8 cellular contexts compared by ENCODE assay signal in genomic region chr17:1186923-1187771, GRCh38. TPM values are rescaled to one million over a fixed set of nuclear protein-coding genes. Genes with fewer than 3 reads are reported as not detected.
DNase-seq lines count a peak whose midpoint lies in the region; ATAC-seq and TF ChIP-seq lines count a peak whose summit lies in the region.

No MANE protein-coding gene starts in this region.

- peak overlapping the region; percentile 53 for H3K9ac ChIP-seq in neuronal stem cell (ENCODE audit: low read depth, low read length, poor library complexity)

- no CpG with 5 or more reads among the region's 34 CpGs for WGBS in neuronal stem cell (ENCODE audit: extremely low coverage in 2 of 2, insufficient read length in 2 of 2, insufficient replicate concordance in 1 of 2), 2 donors

- H2AK5ac ChIP-seq in neuronal stem cell (ENCODE audit: low read depth, low read length) = peak overlapping the region; percentile 23

- peak; percentile 68 for ATAC-seq in foreskin keratinocyte
- ATAC-seq in GM21786 (IDR thresholded peaks at IDR 0.05; ENCODE audit: unreplicated experiment) = no peak

- peak overlapping the region in 1 of 2 donors; percentile 34 for H3K4me3 ChIP-seq in neuronal stem cell (ENCODE audit: low read length in 2 of 2)

- H2BK5ac ChIP-seq in neuronal stem cell (ENCODE audit: low read length) = no peak overlapping the region

- peak overlapping the region; percentile 59 for H3K4me2 ChIP-seq in neuronal stem cell (ENCODE audit: insufficient read depth, low read length, poor library complexity, severe bottlenecking)

- H3K18ac ChIP-seq in neuronal stem cell (ENCODE audit: low read length) = peak overlapping the region; percentile 88

- H4K91ac ChIP-seq in neuronal stem cell (ENCODE audit: low read depth, low read length, poor library complexity) = no peak overlapping the region

- no peak overlapping the region for H2BK120ac ChIP-seq in neuronal stem cell (ENCODE audit: low read depth, low read length)

- H3K14ac ChIP-seq in neuronal stem cell (ENCODE audit: low read length) = no peak overlapping the region

- H2BK12ac ChIP-seq in neuronal stem cell (ENCODE audit: low read length) = no peak overlapping the region

- no peaks in the 10 kb centered on the region for H3K36me3 ChIP-seq in neuronal stem cell (replicated peaks in 1 of 2; ENCODE audit: control insufficient read depth in 2 of 2, insufficient read depth in 2 of 2, low read length in 2 of 2)

- no peak overlapping the region for H2BK15ac ChIP-seq in neuronal stem cell (ENCODE audit: low read length)

- peaks cover 1% of the 10 kb centered on the region for H3K79me1 ChIP-seq in neuronal stem cell (ENCODE audit: low read depth, low read length)

- DNase-seq in COLO829 (ENCODE audit: low spot score) = peak; percentile 87
- DNase-seq in HT1080 (ENCODE audit: low read depth) = peak; percentile 80
- peak; percentile 25 for DNase-seq in SIG-M5 (lab: John Stamatoyannopoulos, UW)
- peak; percentile 72 for DNase-seq in activated gamma-delta T cell treated with Interleukin-2 at 50 U/mL for 16 hours
- peak; percentile 42 to 64 for DNase-seq in foreskin keratinocyte
- DNase-seq in neuronal stem cell (ENCODE audit: low spot score) = peak; percentile 84
- DNase-seq in stromal cell of bone marrow (ENCODE audit: low read depth) = peak; percentile 77

- H4K8ac ChIP-seq in neuronal stem cell (ENCODE audit: low read depth, low read length) = peak overlapping the region; percentile 56

- H3K27ac ChIP-seq in foreskin keratinocyte (no peak overlapping the region), neuronal stem cell (replicated peaks; ENCODE audit: low read length) (peak overlapping the region; percentile 24)

- TF ChIP-seq CTCF in foreskin keratinocyte (conservative IDR thresholded peaks at IDR 0.05) = peak; percentile 97

- peak overlapping the region; percentile 40 for H3K23ac ChIP-seq in neuronal stem cell (ENCODE audit: low read depth, low read length, poor library complexity)

- peak overlapping the region; percentile 92 for H2AFZ ChIP-seq in neuronal stem cell (ENCODE audit: low read length)

- no peak overlapping the region for H3K4ac ChIP-seq in neuronal stem cell (ENCODE audit: low read length)

- H3K9me3 ChIP-seq in neuronal stem cell (replicated peaks in 1 of 2; ENCODE audit: control insufficient read depth in 2 of 2, insufficient read depth in 1 of 2, low read depth in 1 of 2, low read length in 2 of 2) = no peaks in the 10 kb centered on the region

- H3K27me3 ChIP-seq in foreskin keratinocyte (peaks cover 36% of the 10 kb centered on the region), neuronal stem cell (ENCODE audit: control insufficient read depth in 3 of 3, insufficient read depth in 3 of 3, low read depth in 1 of 3, low read length in 3 of 3) (peaks cover 0 to 39% (median 4%) of the 10 kb centered on the region in 3 experiments)

- H3K4me1 ChIP-seq in foreskin keratinocyte (no peaks in the 10 kb centered on the region), neuronal stem cell (ENCODE audit: control insufficient read depth in 2 of 2, insufficient read depth in 1 of 2, low read depth in 1 of 2, low read length in 2 of 2) (peaks cover 15 to 20% of the 10 kb centered on the region in 2 donors)

RNA-seq across cellular contexts. Expression of gene ABR, which starts 7.4 kb away (rescaled TPM):
- total RNA-seq in HT1080 (2014; rRNA removed; shearing (Covaris generic)) = 64.7 and 71.2 TPM in 2 replicates
- polyA plus RNA-seq in HT1080 (2015; cell fraction: cytosol; rRNA removed) = 77.9 and 83.3 TPM in 2 replicates
- 115 and 122 TPM in 2 replicates for polyA plus RNA-seq in HT1080 (2015; cell fraction: nucleus; rRNA removed)
- 41.3 and 60.1 TPM in 2 replicates for total RNA-seq in foreskin keratinocyte
- 23.1 and 31.7 TPM in 2 replicates for polyA plus RNA-seq in foreskin keratinocyte
- 53.3 TPM for polyA plus RNA-seq in neuronal stem cell (2013, experiment 1 of 2)
- 57.2 TPM for polyA plus RNA-seq in neuronal stem cell (2013, experiment 2 of 2)

Comparison
In these comparisons a context has a peak if more than half of its experiments do, and no peak if none do; other contexts are left out.
1. DNase-seq: peak in every context shown above with its lines; median percentile 87 in COLO829; 84 in neuronal stem cell; 80 in HT1080; 77 in stromal cell of bone marrow; 72 in activated gamma-delta T cell treated with Interleukin-2 at 50 U/mL for 16 hours; 53 in foreskin keratinocyte; 25 in SIG-M5.